ENCODE assay signal across 17 cellular contexts in the genomic region with DNA sequence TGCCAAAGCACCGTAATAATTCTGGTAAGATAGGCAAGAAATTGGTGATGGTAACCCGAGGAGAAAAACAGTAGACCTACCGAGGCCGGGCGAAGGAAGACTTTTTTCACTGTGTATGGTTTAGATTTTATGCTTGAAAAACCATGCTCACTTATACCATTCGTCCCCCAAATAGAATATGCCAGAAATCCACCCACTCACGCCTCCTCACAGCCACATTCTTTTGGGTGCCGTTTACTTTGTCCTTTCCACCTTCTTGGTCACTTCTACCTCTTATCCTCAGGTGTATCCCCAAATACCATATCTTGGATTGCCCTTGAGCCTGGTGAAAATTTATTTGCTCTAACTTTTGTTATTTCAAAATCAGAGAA. TPM values are rescaled to one million over a fixed set of nuclear protein-coding genes. Genes with fewer than 3 reads are reported as not detected.
DNase-seq lines count a peak whose midpoint lies in the region; ATAC-seq, FAIRE-seq and TF ChIP-seq lines count a peak whose summit lies in the region.
"Had no signal": no experiment of that assay in that cellular context is flagged by ENCODE, and none has a peak within 500 bp of the region (broad histone marks: within the 10 kb centered on the region; RNA-seq: fewer than 3 reads in every experiment).

No MANE protein-coding gene starts in this region.

- H3K4me2 ChIP-seq in K562 (ENCODE audit: insufficient read depth, low read length) (no peak overlapping the region), smooth muscle cell (peak overlapping the region; percentile 96)

- 14% methylated on average over 8 of the region's 8 CpGs for WGBS in K562 (ENCODE audit: insufficient coverage, low coverage, missing lambda C conversion rate)
- 58% methylated on average over 8 of the region's 8 CpGs for WGBS in smooth muscle cell (ENCODE audit: low lambda C conversion rate)

- CTCF ChIA-PET in K562 (lab: Yijun Ruan, JAX; ENCODE audit: low intra/inter-chr PET ratio) = no interaction called here

- peak; percentile 6 for FAIRE-seq in K562 (lab: Jason Lieb, UNC)

- H3K4me1 ChIP-seq in ES-I3 (ENCODE audit: insufficient read depth, low read length) (peaks cover 8% of the 10 kb centered on the region), K562 (replicated peaks in 1 of 2; ENCODE audit: control insufficient read depth in 2 of 2, insufficient read depth in 2 of 2, low read length in 2 of 2) (peaks cover 0 to 6% of the 10 kb centered on the region in 2 experiments; a peak in 1 of 5 replicates), iPS-20b (ENCODE audit: insufficient read depth, low read length) (no peaks in the 10 kb centered on the region), smooth muscle cell (ENCODE audit: low read depth) (peaks cover 11% of the 10 kb centered on the region), SJCRH30 (no peaks in the 10 kb centered on the region)

- no peak for TF ChIP-seq EP300 in K562 (IDR thresholded peaks at IDR 0.05; ENCODE audit: low read length)

- H3K9ac ChIP-seq in ES-I3 (ENCODE audit: low read depth, low read length) (peak overlapping the region; percentile 36; the same call in 1 of the 2 replicates), K562 (ENCODE audit: insufficient read depth in 1 of 2, low read depth in 2 of 2, low read length in 2 of 2) (no peak overlapping the region), iPS-20b (ENCODE audit: low read depth, low read length) (no peak overlapping the region), smooth muscle cell (ENCODE audit: low read depth) (no peak overlapping the region)

- TF ChIP-seq CTCF in K562 (IDR thresholded peaks at IDR 0.05 in 2 of 3, conservative IDR thresholded peaks at IDR 0.05 in 1 of 3; ENCODE audit: insufficient read depth in 2 of 3, low read depth in 1 of 3, low read length in 3 of 3) (no peak), smooth muscle cell (IDR thresholded peaks at IDR 0.05; ENCODE audit: borderline replicate concordance, insufficient read depth, poor library complexity, severe bottlenecking) (no peak)

- H3F3A ChIP-seq in smooth muscle cell (ENCODE audit: low read depth) = peaks cover 9% of the 10 kb centered on the region

- H2AFZ ChIP-seq in K562 (ENCODE audit: low read depth, low read length) (no peak overlapping the region), smooth muscle cell (ENCODE audit: low read depth) (no peak overlapping the region)

- no peaks in the 10 kb centered on the region for H3K36me3 ChIP-seq in ES-I3 (ENCODE audit: insufficient read depth, low read length)
- no peaks in the 10 kb centered on the region for H3K36me3 ChIP-seq in K562 (ENCODE audit: control insufficient read depth, insufficient read depth, low read length)
- H3K36me3 ChIP-seq in iPS-20b (ENCODE audit: insufficient read depth, low read depth, low read length) = no peaks in the 10 kb centered on the region; the same call in 1 of the 2 replicates
- H3K36me3 ChIP-seq in smooth muscle cell (ENCODE audit: low read depth) = no peaks in the 10 kb centered on the region
- no peaks in the 10 kb centered on the region for H3K36me3 ChIP-seq in SJCRH30

- POLR2A ChIA-PET in K562 (lab: Yijun Ruan, JAX) = no interaction called here

- H3K27me3 ChIP-seq in K562 (ENCODE audit: control insufficient read depth in 2 of 2, insufficient read depth in 2 of 2, low read length in 2 of 2) = peaks cover 24 to 33% of the 10 kb centered on the region in 2 experiments; a peak in 4 of 5 replicates
- peaks cover 97% of the 10 kb centered on the region for H3K27me3 ChIP-seq in iPS-20b (ENCODE audit: insufficient read depth, low read length)
- peaks cover 5% of the 10 kb centered on the region for H3K27me3 ChIP-seq in smooth muscle cell (ENCODE audit: low read depth)
- no peaks in the 10 kb centered on the region for H3K27me3 ChIP-seq in SJCRH30
- H3K27me3 ChIP-seq: brain microvascular endothelial cell had no signal

- no peak overlapping the region for H3K4me3 ChIP-seq in K562
- H3K4me3 ChIP-seq in iPS-20b (ENCODE audit: low read length) = 0 out of 2 replicates have a peak overlapping the region, but pooled peaks have one; percentile 13
- H3K4me3 ChIP-seq in smooth muscle cell = peak overlapping the region; percentile 92
- H3K4me3 ChIP-seq in SJCRH30 = no peak overlapping the region

- no peak for TF ChIP-seq RAD21 in K562 (CRISPR knock-in tag; conservative IDR thresholded peaks at IDR 0.05 in 1 of 2, IDR thresholded peaks at IDR 0.05 in 1 of 2)

- no peaks in the 10 kb centered on the region for H4K20me1 ChIP-seq in K562 (replicated peaks; ENCODE audit: control insufficient read depth, insufficient read depth, low read length)
- H4K20me1 ChIP-seq in smooth muscle cell (ENCODE audit: low read depth) = peaks cover 97% of the 10 kb centered on the region

- in situ Hi-C loops in K562 (cut with MboI) = no loop called here

- ATAC-seq in K562 (no peak), HG02885 (IDR thresholded peaks at IDR 0.05; ENCODE audit: poor library complexity, unreplicated experiment) (no peak)

- DNase-seq in K562 (ENCODE audit: extremely low read depth in 1 of 4, low spot score in 3 of 4) (no peak), smooth muscle cell (lab: John Stamatoyannopoulos, UW; ENCODE audit: unreplicated experiment) (no peak), NOMO-1 treated with DMSO at 0.1 percent for 48 hours (lab: John Stamatoyannopoulos, UW; ENCODE audit: unreplicated experiment) (no peak), amniotic stem cell (lab: John Stamatoyannopoulos, UW) (no peak), SJCRH30 (no peak)
- DNase-seq: activated naive CD4-positive, alpha-beta T cell treated with anti-CD3 and anti-CD28 coated beads, Interleukin-2, amount 10 ng/mL, durations not matched to agents 7 days and 5 days; brain microvascular endothelial cell; CD4-positive, alpha-beta memory T cell; DMS79 treated with DMSO at 0.1 percent for 48 hours; NCI-H1436 treated with DMSO at 0.1 percent for 48 hours; NCI-H2227 treated with DMSO at 0.1 percent for 48 hours; RPMI8226; stimulated activated naive CD4-positive, alpha-beta T cell; SW 1271 had no signal

- no TSS peak for BruUV-seq in K562 (replicated peaks; lab: Mats Ljungman, UMichigan)

- no peaks in the 10 kb centered on the region; the same call in 1 of the 2 replicates for H3K9me3 ChIP-seq in ES-I3 (ENCODE audit: control insufficient read depth, insufficient read depth, low read length)
- H3K9me3 ChIP-seq in K562 (replicated peaks; ENCODE audit: control insufficient read depth, insufficient read depth, low read depth, low read length) = no peaks in the 10 kb centered on the region
- peaks cover 1% of the 10 kb centered on the region; the same call in 1 of the 2 replicates for H3K9me3 ChIP-seq in iPS-20b (ENCODE audit: insufficient read depth, low read depth, low read length)
- H3K9me3 ChIP-seq in smooth muscle cell (replicated peaks; ENCODE audit: low read depth) = no peaks in the 10 kb centered on the region
- no peaks in the 10 kb centered on the region for H3K9me3 ChIP-seq in SJCRH30 (replicated peaks)

- no peaks in the 10 kb centered on the region for H3K9me1 ChIP-seq in K562 (ENCODE audit: control insufficient read depth, insufficient read depth, low read length)

- H3K79me2 ChIP-seq in K562 (ENCODE audit: control insufficient read depth, insufficient read depth, low read length) (no peaks in the 10 kb centered on the region), smooth muscle cell (ENCODE audit: low read depth) (peaks cover 100% of the 10 kb centered on the region)

- intact Hi-C loops in K562 (cut with micrococcal nuclease) = no loop called here

- no peak overlapping the region for H3K27ac ChIP-seq in K562 (ENCODE audit: extremely low read depth, low read depth, low read length)
- no peak overlapping the region for H3K27ac ChIP-seq in iPS-20b (ENCODE audit: low read length)
- peak overlapping the region; percentile 65 for H3K27ac ChIP-seq in smooth muscle cell (ENCODE audit: low read depth)
- H3K27ac ChIP-seq in SJCRH30 = no peak overlapping the region

- TF ChIP-seq POLR2A in K562 (conservative IDR thresholded peaks at IDR 0.05) = no peak

TF ChIP-seq in K562, 482 proteins besides CTCF, POLR2A, EP300 and RAD21 (continues in another document):
- TF ChIP-seq, protein P1, sequence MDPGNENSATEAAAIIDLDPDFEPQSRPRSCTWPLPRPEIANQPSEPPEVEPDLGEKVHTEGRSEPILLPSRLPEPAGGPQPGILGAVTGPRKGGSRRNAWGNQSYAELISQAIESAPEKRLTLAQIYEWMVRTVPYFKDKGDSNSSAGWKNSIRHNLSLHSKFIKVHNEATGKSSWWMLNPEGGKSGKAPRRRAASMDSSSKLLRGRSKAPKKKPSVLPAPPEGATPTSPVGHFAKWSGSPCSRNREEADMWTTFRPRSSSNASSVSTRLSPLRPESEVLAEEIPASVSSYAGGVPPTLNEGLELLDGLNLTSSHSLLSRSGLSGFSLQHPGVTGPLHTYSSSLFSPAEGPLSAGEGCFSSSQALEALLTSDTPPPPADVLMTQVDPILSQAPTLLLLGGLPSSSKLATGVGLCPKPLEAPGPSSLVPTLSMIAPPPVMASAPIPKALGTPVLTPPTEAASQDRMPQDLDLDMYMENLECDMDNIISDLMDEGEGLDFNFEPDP (CRISPR knock-in tag; IDR thresholded peaks at IDR 0.05) = no peak

RNA-seq across cellular contexts. Expression of a gene that starts 8.1 kb away (rescaled TPM):
- 0.09 TPM in 1 of 2 replicates, not detected in the other for total RNA-seq in K562 (2011; cell fraction: chromatin; rRNA removed; ENCODE audit: low replicate concordance)
- 0.13 and 0.17 TPM in 2 replicates for total RNA-seq in K562 (2011; cell fraction: nucleolus; rRNA removed)
- total RNA-seq in K562 (2011; cell fraction: nucleoplasm; rRNA removed) = not detected in 2 replicates
- 0.16 and 0.18 TPM in 2 replicates for total RNA-seq in K562 (2014; rRNA removed)
- not detected in 2 replicates for total RNA-seq in K562 (2014; rRNA removed; fragmentation: Illumina TruSeq; extraction: Trizol)
- total RNA-seq in K562 (2015; rRNA removed; fragmentation: Illumina TruSeq; extraction: Trizol) = not detected in 2 replicates
- 0.24 and 0.29 TPM in 2 replicates for total RNA-seq in K562 (2021)
- polyA plus RNA-seq in K562 (2011; rRNA removed) = 0.12 TPM in 1 of 2 replicates, not detected in the other
- 0.06 and 0.09 TPM in 2 replicates for polyA plus RNA-seq in K562 (2011; cell fraction: cytosol; rRNA removed)
- 0.07 and 0.20 TPM in 2 replicates for polyA plus RNA-seq in K562 (2011; cell fraction: nucleus; rRNA removed)
- 0.05 and 0.10 TPM in 2 replicates for polyA plus RNA-seq in K562 (2012)
- polyA plus RNA-seq in K562 (2014; fragmentation: Illumina TruSeq; extraction: Trizol) = 0.06 TPM in 1 of 2 replicates, not detected in the other
- under 1 TPM in 1 of 2 experiments, not detected in 1; 0.01 TPM for polyA plus RNA-seq in K562 (2014; fragmentation: Nextera tagmentation; extraction: Ambion mirVana)
- polyA plus RNA-seq in K562 (2014; rRNA removed) = 0.13 TPM in 1 of 2 replicates, not detected in the other
- 0.15 TPM in 1 of 2 replicates, not detected in the other for polyA minus RNA-seq in K562 (2011; rRNA and poly(A)+ RNA removed)
- polyA minus RNA-seq in K562 (2011; cell fraction: cytosol; rRNA and poly(A)+ RNA removed) = 0.64 TPM in 1 of 2 replicates, not detected in the other
- polyA minus RNA-seq in K562 (2011; cell fraction: nucleus; rRNA and poly(A)+ RNA removed) = 0.13 and 0.22 TPM in 2 replicates
- total RNA-seq in smooth muscle cell = 48.5 and 52.5 TPM in 2 replicates
- 39.2 and 49.9 TPM in 2 replicates for polyA plus RNA-seq in smooth muscle cell
- total RNA-seq in SJCRH30 (2014; rRNA removed; shearing (Covaris generic)) = 0.69 and 1.1 TPM in 2 replicates
- total RNA-seq: CD4-positive, alpha-beta memory T cell had no signal
- polyA plus RNA-seq: CD4-positive, alpha-beta memory T cell had no signal

Comparison
In these comparisons a context has a peak if more than half of its experiments do, and no peak if none do; other contexts are left out.
1. H3K4me3 ChIP-seq: peak in iPS-20b (single experiment) and smooth muscle cell (single experiment); none in K562 (single experiment) and SJCRH30 (single experiment).
2. RNA of a gene that starts 8.1 kb away (total RNA-seq): 48.5 to 52.5 TPM in smooth muscle cell; 0.69 to 1.1 TPM in SJCRH30 and 0.09 to 0.29 TPM in K562; every median in the first group is over 10 times any median in the second.